Comparison of ENCODE assay signal across 1 cellular context in the genomic region with DNA sequence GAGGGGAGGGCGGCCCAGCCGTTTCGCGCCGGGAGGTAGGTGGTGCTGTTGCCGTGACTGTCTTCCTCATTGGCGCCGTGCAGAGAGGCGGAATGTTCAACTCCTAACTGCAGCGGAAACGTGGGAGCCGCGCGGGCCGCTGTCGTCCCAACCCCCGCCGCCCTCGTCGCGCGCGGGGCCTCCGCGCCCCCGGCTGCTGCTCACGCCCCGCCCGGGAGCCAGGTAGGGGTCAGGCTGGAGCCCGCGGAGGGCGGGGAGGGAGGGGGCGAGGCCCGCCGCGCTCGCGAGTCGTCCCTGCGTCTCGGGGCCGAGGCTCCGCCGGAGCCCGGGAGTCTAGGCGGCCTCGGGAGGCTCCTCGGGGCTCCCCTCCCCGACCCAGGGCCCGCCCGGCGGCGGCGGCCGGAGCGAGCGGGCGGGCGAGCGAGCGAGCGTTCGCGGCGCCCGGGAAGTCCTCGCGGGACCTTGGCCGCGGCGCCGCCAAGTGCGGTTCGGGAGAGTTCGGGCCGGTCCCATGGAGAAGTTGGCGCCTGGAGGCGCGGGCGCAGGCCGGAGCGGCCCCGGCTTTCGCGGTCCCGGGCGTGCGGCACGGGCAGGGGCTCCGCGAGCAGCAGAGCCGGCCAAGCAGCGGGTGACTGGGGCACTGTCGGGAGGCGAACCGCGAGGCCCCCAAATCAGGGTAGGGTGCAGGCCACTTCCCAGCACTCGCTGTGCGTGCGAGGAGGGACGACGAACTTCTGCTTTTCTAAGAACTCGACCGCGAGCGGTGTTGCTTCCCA.
A peak's percentile ranks its signal among the peaks of the same experiment; 100 is the strongest.
TF ChIP-seq lines count a peak whose summit lies in the region.

A gene (plus strand): TSS at position 66 of the 776 bp plus-strand sequence. CDS start 15,186 bp downstream, outside the sequence.

TF ChIP-seq in HepG2, 621 proteins besides CTCF, POLR2A, EP300 and RAD21 (continued from another document):
- TF ChIP-seq SP5 (CRISPR knock-in tag; IDR thresholded peaks at IDR 0.05; ENCODE audit: borderline replicate concordance, low read depth) (peak; percentile 38; the same call in 1 of the 2 replicates), ZNF558 (CRISPR knock-in tag; IDR thresholded peaks at IDR 0.05; ENCODE audit: borderline replicate concordance) (peak; percentile 69; the same call in 1 of the 2 replicates), ZBTB7B (CRISPR knock-in tag; IDR thresholded peaks at IDR 0.05) (peak; percentile 9), TBL1XR1 (IDR thresholded peaks at IDR 0.05; ENCODE audit: borderline replicate concordance, low read length, partially characterized antibody) (no peak), ZNF709 (CRISPR knock-in tag; IDR thresholded peaks at IDR 0.05) (peak; percentile 86), JUND (CRISPR knock-in tag; IDR thresholded peaks at IDR 0.05) (no peak), KMT2B (CRISPR knock-in tag; IDR thresholded peaks at IDR 0.05) (peak; percentile 46; the same call in 1 of the 2 replicates), RBFOX2 (IDR thresholded peaks at IDR 0.05; ENCODE audit: low read depth, low read length) (peak; percentile 78), ZNF788 (CRISPR knock-in tag; IDR thresholded peaks at IDR 0.05; ENCODE audit: borderline replicate concordance) (0 out of 2 replicates have a peak, but pooled peaks have one; percentile 13), RFXAP (CRISPR knock-in tag; IDR thresholded peaks at IDR 0.05; ENCODE audit: borderline replicate concordance) (0 out of 2 replicates have a peak, but pooled peaks have one; percentile 26), ZNF678 (CRISPR knock-in tag; IDR thresholded peaks at IDR 0.05) (no peak; the same call in 1 of the 2 replicates)
- TF ChIP-seq, protein P1, sequence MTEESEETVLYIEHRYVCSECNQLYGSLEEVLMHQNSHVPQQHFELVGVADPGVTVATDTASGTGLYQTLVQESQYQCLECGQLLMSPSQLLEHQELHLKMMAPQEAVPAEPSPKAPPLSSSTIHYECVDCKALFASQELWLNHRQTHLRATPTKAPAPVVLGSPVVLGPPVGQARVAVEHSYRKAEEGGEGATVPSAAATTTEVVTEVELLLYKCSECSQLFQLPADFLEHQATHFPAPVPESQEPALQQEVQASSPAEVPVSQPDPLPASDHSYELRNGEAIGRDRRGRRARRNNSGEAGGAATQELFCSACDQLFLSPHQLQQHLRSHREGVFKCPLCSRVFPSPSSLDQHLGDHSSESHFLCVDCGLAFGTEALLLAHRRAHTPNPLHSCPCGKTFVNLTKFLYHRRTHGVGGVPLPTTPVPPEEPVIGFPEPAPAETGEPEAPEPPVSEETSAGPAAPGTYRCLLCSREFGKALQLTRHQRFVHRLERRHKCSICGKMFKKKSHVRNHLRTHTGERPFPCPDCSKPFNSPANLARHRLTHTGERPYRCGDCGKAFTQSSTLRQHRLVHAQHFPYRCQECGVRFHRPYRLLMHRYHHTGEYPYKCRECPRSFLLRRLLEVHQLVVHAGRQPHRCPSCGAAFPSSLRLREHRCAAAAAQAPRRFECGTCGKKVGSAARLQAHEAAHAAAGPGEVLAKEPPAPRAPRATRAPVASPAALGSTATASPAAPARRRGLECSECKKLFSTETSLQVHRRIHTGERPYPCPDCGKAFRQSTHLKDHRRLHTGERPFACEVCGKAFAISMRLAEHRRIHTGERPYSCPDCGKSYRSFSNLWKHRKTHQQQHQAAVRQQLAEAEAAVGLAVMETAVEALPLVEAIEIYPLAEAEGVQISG (CRISPR knock-in tag; IDR thresholded peaks at IDR 0.05): peak; percentile 74
- TF ChIP-seq, protein P2, sequence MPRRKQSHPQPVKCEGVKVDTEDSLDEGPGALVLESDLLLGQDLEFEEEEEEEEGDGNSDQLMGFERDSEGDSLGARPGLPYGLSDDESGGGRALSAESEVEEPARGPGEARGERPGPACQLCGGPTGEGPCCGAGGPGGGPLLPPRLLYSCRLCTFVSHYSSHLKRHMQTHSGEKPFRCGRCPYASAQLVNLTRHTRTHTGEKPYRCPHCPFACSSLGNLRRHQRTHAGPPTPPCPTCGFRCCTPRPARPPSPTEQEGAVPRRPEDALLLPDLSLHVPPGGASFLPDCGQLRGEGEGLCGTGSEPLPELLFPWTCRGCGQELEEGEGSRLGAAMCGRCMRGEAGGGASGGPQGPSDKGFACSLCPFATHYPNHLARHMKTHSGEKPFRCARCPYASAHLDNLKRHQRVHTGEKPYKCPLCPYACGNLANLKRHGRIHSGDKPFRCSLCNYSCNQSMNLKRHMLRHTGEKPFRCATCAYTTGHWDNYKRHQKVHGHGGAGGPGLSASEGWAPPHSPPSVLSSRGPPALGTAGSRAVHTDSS (CRISPR knock-in tag; conservative IDR thresholded peaks at IDR 0.05): 0 out of 2 replicates have a peak, but pooled peaks have one; percentile 5
- TF ChIP-seq, protein P3, sequence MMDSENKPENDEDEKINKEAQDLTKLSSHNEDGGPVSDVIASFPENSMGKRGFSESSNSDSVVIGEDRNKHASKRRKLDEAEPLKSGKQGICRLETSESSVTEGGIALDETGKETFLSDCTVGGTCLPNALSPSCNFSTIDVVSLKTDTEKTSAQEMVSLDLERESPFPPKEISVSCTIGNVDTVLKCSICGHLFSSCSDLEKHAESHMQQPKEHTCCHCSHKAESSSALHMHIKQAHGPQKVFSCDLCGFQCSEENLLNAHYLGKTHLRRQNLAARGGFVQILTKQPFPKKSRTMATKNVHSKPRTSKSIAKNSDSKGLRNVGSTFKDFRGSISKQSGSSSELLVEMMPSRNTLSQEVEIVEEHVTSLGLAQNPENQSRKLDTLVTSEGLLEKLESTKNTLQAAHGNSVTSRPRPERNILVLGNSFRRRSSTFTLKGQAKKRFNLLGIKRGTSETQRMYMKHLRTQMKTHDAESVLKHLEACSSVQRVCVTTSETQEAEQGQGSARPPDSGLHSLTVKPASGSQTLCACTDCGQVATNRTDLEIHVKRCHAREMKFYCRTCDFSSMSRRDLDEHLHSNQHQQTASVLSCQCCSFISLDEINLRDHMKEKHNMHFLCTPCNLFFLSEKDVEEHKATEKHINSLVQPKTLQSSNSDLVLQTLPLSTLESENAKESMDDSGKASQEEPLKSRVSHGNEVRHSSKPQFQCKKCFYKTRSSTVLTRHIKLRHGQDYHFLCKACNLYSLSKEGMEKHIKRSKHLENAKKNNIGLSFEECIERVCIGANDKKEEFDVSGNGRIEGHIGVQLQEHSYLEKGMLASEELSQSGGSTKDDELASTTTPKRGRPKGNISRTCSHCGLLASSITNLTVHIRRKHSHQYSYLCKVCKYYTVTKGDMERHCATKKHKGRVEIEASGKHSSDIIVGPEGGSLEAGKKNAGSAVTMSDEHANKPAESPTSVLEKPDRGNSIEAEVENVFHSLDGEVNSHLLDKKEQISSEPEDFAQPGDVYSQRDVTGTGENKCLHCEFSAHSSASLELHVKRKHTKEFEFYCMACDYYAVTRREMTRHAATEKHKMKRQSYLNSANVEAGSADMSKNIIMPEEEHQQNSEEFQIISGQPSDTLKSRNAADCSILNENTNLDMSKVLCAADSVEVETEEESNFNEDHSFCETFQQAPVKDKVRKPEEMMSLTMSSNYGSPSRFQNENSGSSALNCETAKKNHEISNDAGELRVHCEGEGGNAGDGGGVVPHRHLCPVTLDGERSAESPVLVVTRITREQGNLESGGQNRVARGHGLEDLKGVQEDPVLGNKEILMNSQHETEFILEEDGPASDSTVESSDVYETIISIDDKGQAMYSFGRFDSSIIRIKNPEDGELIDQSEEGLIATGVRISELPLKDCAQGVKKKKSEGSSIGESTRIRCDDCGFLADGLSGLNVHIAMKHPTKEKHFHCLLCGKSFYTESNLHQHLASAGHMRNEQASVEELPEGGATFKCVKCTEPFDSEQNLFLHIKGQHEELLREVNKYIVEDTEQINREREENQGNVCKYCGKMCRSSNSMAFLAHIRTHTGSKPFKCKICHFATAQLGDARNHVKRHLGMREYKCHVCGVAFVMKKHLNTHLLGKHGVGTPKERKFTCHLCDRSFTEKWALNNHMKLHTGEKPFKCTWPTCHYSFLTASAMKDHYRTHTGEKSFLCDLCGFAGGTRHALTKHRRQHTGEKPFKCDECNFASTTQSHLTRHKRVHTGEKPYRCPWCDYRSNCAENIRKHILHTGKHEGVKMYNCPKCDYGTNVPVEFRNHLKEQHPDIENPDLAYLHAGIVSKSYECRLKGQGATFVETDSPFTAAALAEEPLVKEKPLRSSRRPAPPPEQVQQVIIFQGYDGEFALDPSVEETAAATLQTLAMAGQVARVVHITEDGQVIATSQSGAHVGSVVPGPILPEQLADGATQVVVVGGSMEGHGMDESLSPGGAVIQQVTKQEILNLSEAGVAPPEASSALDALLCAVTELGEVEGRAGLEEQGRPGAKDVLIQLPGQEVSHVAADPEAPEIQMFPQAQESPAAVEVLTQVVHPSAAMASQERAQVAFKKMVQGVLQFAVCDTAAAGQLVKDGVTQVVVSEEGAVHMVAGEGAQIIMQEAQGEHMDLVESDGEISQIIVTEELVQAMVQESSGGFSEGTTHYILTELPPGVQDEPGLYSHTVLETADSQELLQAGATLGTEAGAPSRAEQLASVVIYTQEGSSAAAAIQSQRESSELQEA (CRISPR knock-in tag; IDR thresholded peaks at IDR 0.05; ENCODE audit: not compliant biosample characterization): peak; percentile 27
- TF ChIP-seq, protein P4, sequence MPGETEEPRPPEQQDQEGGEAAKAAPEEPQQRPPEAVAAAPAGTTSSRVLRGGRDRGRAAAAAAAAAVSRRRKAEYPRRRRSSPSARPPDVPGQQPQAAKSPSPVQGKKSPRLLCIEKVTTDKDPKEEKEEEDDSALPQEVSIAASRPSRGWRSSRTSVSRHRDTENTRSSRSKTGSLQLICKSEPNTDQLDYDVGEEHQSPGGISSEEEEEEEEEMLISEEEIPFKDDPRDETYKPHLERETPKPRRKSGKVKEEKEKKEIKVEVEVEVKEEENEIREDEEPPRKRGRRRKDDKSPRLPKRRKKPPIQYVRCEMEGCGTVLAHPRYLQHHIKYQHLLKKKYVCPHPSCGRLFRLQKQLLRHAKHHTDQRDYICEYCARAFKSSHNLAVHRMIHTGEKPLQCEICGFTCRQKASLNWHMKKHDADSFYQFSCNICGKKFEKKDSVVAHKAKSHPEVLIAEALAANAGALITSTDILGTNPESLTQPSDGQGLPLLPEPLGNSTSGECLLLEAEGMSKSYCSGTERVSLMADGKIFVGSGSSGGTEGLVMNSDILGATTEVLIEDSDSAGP (CRISPR knock-in tag; IDR thresholded peaks at IDR 0.05; ENCODE audit: borderline replicate concordance): peak; percentile 11; the same call in 1 of the 2 replicates
- TF ChIP-seq, protein P5, sequence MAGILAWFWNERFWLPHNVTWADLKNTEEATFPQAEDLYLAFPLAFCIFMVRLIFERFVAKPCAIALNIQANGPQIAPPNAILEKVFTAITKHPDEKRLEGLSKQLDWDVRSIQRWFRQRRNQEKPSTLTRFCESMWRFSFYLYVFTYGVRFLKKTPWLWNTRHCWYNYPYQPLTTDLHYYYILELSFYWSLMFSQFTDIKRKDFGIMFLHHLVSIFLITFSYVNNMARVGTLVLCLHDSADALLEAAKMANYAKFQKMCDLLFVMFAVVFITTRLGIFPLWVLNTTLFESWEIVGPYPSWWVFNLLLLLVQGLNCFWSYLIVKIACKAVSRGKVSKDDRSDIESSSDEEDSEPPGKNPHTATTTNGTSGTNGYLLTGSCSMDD (CRISPR knock-in tag; IDR thresholded peaks at IDR 0.05): no peak
